8 cellular contexts compared by ENCODE assay signal in the genomic region with DNA sequence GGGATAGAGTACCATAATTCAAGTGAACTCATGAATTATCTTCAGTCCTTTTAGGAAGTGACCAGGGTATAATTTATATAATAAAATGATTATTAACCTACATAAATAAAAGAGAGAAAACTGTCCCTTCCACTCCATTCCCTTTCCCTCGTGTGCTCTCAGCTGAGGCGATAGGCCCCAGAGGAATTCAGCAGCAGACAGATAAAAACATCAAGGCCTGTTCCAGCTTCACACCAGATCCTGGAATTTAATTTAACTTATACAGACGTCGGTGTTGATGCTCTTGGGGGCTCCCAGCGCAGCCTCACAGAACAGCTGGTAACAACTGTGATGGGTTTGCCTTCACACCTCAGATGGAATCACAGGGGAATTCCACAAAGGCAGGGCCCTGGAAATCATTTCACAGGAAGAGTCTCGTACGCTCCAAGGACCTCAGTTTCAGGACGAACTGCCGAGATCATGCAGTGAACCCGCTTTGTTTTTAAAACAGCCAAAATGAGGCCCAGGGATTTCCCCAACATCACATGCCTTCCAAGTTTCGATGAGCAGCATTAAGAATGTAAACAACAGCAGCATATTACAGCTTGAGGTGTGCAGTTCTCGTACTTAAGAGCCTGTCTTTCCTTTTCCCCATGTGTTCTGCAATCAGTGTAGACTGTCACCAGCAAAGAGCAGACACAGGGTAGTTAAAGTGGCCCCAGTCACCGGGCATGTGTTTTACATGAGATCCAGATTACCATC.
DNase-seq lines count a peak whose midpoint lies in the region; ATAC-seq, FAIRE-seq and TF ChIP-seq lines count a peak whose summit lies in the region.

No MANE protein-coding gene starts in this region.

- peaks cover 4 to 13% (median 8%) of the 10 kb centered on the region in 5 experiments for H3K9me3 Mint-ChIP-seq in brain
- H3K9me3 Mint-ChIP-seq in immature natural killer cell = peaks cover 0 to 1% (median 0%) of the 10 kb centered on the region in 6 donors

- FAIRE-seq in frontal cortex (lab: Jason Lieb, UNC) = no peak

- DNase-seq in A172 (ENCODE audit: low spot score) = peak; percentile 38
- DNase-seq in renal cortical epithelial cell (ENCODE audit: low read depth) = peak; percentile 95
- DNase-seq in frontal cortex (ENCODE audit: low spot score in 2 of 2) = no peak
- DNase-seq in immature natural killer cell = no peak
- DNase-seq in hepatic stellate cell (ENCODE audit: low spot score) = no peak

- H3K27me3 Mint-ChIP-seq in brain (peaks cover 8% of the 10 kb centered on the region), immature natural killer cell (ENCODE audit: low read depth in 3 of 3) (peaks cover 6 to 10% (median 9%) of the 10 kb centered on the region in 3 donors)

- H3K36me3 Mint-ChIP-seq in brain (peaks cover 4% of the 10 kb centered on the region), immature natural killer cell (peaks cover 0 to 3% (median 0%) of the 10 kb centered on the region in 3 donors)

- H3K4me1 Mint-ChIP-seq in brain (peaks cover 31% of the 10 kb centered on the region), immature natural killer cell (no peaks in the 10 kb centered on the region)

- H3K27ac Mint-ChIP-seq in brain (peak overlapping the region; percentile 24 to 87 (median 62)), immature natural killer cell (no peak overlapping the region)

- H3K4me3 Mint-ChIP-seq in brain (peak overlapping the region in 4 of 5 experiments; percentile 9 to 50 (median 30)), immature natural killer cell (no peak overlapping the region)

- no peak for TF ChIP-seq CTCF in brain (conservative IDR thresholded peaks at IDR 0.05)

- ATAC-seq in GM19023 (IDR thresholded peaks at IDR 0.05; ENCODE audit: unreplicated experiment) (peak; percentile 90), HG03060 (IDR thresholded peaks at IDR 0.05; ENCODE audit: low read depth, unreplicated experiment) (peak; percentile 84)

Comparison
In these comparisons a context has a peak if more than half of its experiments do, and no peak if none do; other contexts are left out.
1. DNase-seq: peak in A172 (single experiment) and renal cortical epithelial cell (single experiment); none in frontal cortex (0 of 2), immature natural killer cell (0 of 3) and hepatic stellate cell (single experiment).
2. H3K27ac Mint-ChIP-seq: peak in brain (5 of 5); none in immature natural killer cell (0 of 6).
3. H3K4me3 Mint-ChIP-seq: peak in brain (4 of 5); none in immature natural killer cell (0 of 5).